ENCODE assay signal across 23 cellular contexts in genomic region chr1:18166341-18166740, GRCh38. TPM values are rescaled to one million over a fixed set of nuclear protein-coding genes. Genes with fewer than 3 reads are reported as not detected.
"Had no signal": no experiment of that assay in that cellular context is flagged by ENCODE, and none has a peak within 500 bp of the region (broad histone marks: within the 10 kb centered on the region; RNA-seq: fewer than 3 reads in every experiment).

No MANE protein-coding gene starts in this region.

- H3K27ac ChIP-seq: esophagus squamous epithelium, gastrocnemius medialis, lower lobe of right lung, upper lobe of left lung, WERI-Rb-1 had no signal

- ATAC-seq: activated CD8-positive, alpha-beta T cell treated with anti-CD3 and anti-CD28 coated beads, Interleukin-2, amount 10 ng/mL, durations not matched to agents 7 days and 5 days; activated T-helper 17 cell treated with anti-CD3 and anti-CD28 coated beads, Interleukin-2, amount 50 U/mL, for 72 hours; effector memory CD8-positive, alpha-beta T cell; gastrocnemius medialis; lower lobe of right lung; sciatic nerve; T-cell had no signal

- H3K27me3 ChIP-seq: upper lobe of left lung had no signal

- H3K9me3 Mint-ChIP-seq: activated CD4-positive, alpha-beta T cell treated with anti-CD3 and anti-CD28 coated beads, Interleukin-2, amount 10 ng/mL, durations not matched to agents 7 days and 5 days; activated naive CD8-positive, alpha-beta T cell treated with anti-CD3 and anti-CD28 coated beads, Interleukin-2, amount 10 ng/mL, durations not matched to agents 7 days and 5 days; activated T-helper 17 cell treated with anti-CD3 and anti-CD28 coated beads, Interleukin-2, amount 50 U/mL, for 72 hours; effector memory CD8-positive, alpha-beta T cell; T-cell; T-helper 2 cell treated with Interferon-gamma antibody and Interleukin-4, amounts not matched to agents 5 μg/mL and 100 μg/mL, for 36 hours had no signal

- H3K4me1 ChIP-seq: gastrocnemius medialis, lower lobe of right lung, upper lobe of left lung had no signal

- DNase-seq: activated CD4-positive, alpha-beta T cell treated with anti-CD3 and anti-CD28 coated beads, Interleukin-2, amount 10 ng/mL, durations not matched to agents 7 days and 5 days; activated CD4-positive, CD25-positive, alpha-beta regulatory T cell treated with anti-CD3 and anti-CD28 coated beads, Interleukin-2, amount 50 U/mL, for 72 hours; activated CD8-positive, alpha-beta T cell treated with anti-CD3 and anti-CD28 coated beads, Interleukin-2, amount 10 ng/mL, durations not matched to agents 7 days and 5 days; activated naive CD8-positive, alpha-beta T cell treated with anti-CD3 and anti-CD28 coated beads, Interleukin-2, amount 10 ng/mL, durations not matched to agents 7 days and 5 days; activated T-cell treated with anti-CD3 and anti-CD28 coated beads, Interleukin-2, amount 50 U/mL, for 1 hour; effector memory CD8-positive, alpha-beta T cell; esophagus squamous epithelium; gastrocnemius medialis; left cardiac atrium; lower lobe of right lung; mesendoderm; naive B cell; small intestine; stimulated activated CD4-positive, alpha-beta T cell treated with anti-CD3 and anti-CD28 coated beads, Interleukin-2, amount 100 ng/mL, for 48 hours; stimulated activated CD8-positive, alpha-beta memory T cell treated with anti-CD3 and anti-CD28 coated beads, Interleukin-4, amount 100 ng/mL, for 48 hours; stimulated activated naive CD4-positive, alpha-beta T cell; T-cell; upper lobe of left lung; WERI-Rb-1 had no signal

- H3K27ac Mint-ChIP-seq: activated CD8-positive, alpha-beta T cell treated with anti-CD3 and anti-CD28 coated beads, Interleukin-2, amount 10 ng/mL, durations not matched to agents 7 days and 5 days; activated naive CD8-positive, alpha-beta T cell treated with anti-CD3 and anti-CD28 coated beads, Interleukin-2, amount 10 ng/mL, durations not matched to agents 7 days and 5 days; activated T-helper 17 cell treated with anti-CD3 and anti-CD28 coated beads, Interleukin-2, amount 50 U/mL, for 72 hours; effector memory CD8-positive, alpha-beta T cell; naive B cell; T-cell; T-helper 2 cell treated with Interferon-gamma antibody and Interleukin-4, amounts not matched to agents 5 μg/mL and 100 μg/mL, for 36 hours had no signal

- H3K4me3 ChIP-seq: esophagus squamous epithelium, gastrocnemius medialis, lower lobe of right lung, upper lobe of left lung had no signal

- H3K4me3 Mint-ChIP-seq: activated CD4-positive, alpha-beta T cell treated with anti-CD3 and anti-CD28 coated beads, Interleukin-2, amount 10 ng/mL, durations not matched to agents 7 days and 5 days; activated CD8-positive, alpha-beta T cell treated with anti-CD3 and anti-CD28 coated beads, Interleukin-2, amount 10 ng/mL, durations not matched to agents 7 days and 5 days; activated naive CD8-positive, alpha-beta T cell treated with anti-CD3 and anti-CD28 coated beads, Interleukin-2, amount 10 ng/mL, durations not matched to agents 7 days and 5 days; activated T-helper 17 cell treated with anti-CD3 and anti-CD28 coated beads, Interleukin-2, amount 50 U/mL, for 72 hours; effector memory CD8-positive, alpha-beta T cell; T-cell; T-helper 2 cell treated with Interferon-gamma antibody and Interleukin-4, amounts not matched to agents 5 μg/mL and 100 μg/mL, for 36 hours had no signal

- H3K4me1 Mint-ChIP-seq: activated CD4-positive, alpha-beta T cell treated with anti-CD3 and anti-CD28 coated beads, Interleukin-2, amount 10 ng/mL, durations not matched to agents 7 days and 5 days; activated naive CD8-positive, alpha-beta T cell treated with anti-CD3 and anti-CD28 coated beads, Interleukin-2, amount 10 ng/mL, durations not matched to agents 7 days and 5 days; activated T-helper 17 cell treated with anti-CD3 and anti-CD28 coated beads, Interleukin-2, amount 50 U/mL, for 72 hours; naive B cell; T-cell had no signal

- H3K36me3 ChIP-seq: esophagus squamous epithelium, gastrocnemius medialis, lower lobe of right lung, upper lobe of left lung, WERI-Rb-1 had no signal

- H3K9me3 ChIP-seq: esophagus squamous epithelium, gastrocnemius medialis, lower lobe of right lung, upper lobe of left lung had no signal

- H3K36me3 Mint-ChIP-seq: activated naive CD8-positive, alpha-beta T cell treated with anti-CD3 and anti-CD28 coated beads, Interleukin-2, amount 10 ng/mL, durations not matched to agents 7 days and 5 days; naive B cell; T-cell had no signal

RNA-seq across cellular contexts. Expression of gene IGSF21, which starts 58.7 kb away (rescaled TPM):
- total RNA-seq: activated CD4-positive, alpha-beta T cell treated with anti-CD3 and anti-CD28 coated beads, Interleukin-2, amount 10 ng/mL, durations not matched to agents 7 days and 5 days; activated CD8-positive, alpha-beta T cell treated with anti-CD3 and anti-CD28 coated beads, Interleukin-2, amount 10 ng/mL, durations not matched to agents 7 days and 5 days; activated naive CD8-positive, alpha-beta T cell treated with anti-CD3 and anti-CD28 coated beads, Interleukin-2, amount 10 ng/mL, durations not matched to agents 7 days and 5 days; activated T-helper 17 cell treated with anti-CD3 and anti-CD28 coated beads, Interleukin-2, amount 50 U/mL, for 72 hours; dermis microvascular lymphatic vessel endothelial cell; T-cell had no signal
